In the genomic region with DNA sequence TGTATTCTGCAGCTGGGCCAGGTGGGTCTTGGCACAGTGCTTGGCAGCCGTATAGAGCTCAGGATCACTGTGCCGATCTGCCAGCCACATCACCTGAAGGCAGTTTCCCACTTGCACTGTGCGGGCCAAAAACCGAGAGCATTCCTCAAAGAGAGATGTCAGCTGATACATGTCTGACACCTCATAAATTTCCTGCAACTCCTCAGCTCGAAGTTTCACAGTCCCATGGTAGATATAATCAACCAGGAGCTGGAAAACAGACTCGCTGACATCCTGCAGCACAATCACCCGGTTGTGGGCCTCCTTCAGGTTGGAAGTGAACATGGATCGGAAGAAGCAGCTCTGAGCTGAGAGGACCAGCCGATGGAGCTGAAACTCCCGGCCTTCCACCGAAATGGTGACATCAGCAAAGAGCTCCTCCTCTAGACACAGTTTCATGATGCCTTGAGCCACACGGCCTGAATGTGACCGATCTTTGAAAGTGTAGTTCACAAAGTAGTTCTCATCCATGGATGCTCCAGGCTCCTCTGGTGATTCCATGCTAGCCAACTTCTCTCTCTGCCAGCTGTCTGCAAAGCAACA, we compare ENCODE assay signal across 9 cellular contexts. TPM values are rescaled to one million over a fixed set of nuclear protein-coding genes. Genes with fewer than 3 reads are reported as not detected.
A peak's percentile ranks its signal among the peaks of the same experiment; 100 is the strongest.
DNase-seq lines count a peak whose midpoint lies in the region; ATAC-seq and TF ChIP-seq lines count a peak whose summit lies in the region.
"Had no signal": no experiment of that assay in that cellular context is flagged by ENCODE, and none has a peak within 500 bp of the region (broad histone marks: within the 10 kb centered on the region; RNA-seq: fewer than 3 reads in every experiment).

No MANE protein-coding gene starts in this region.

- H3K27me3 ChIP-seq in WERI-Rb-1 (ENCODE audit: insufficient read depth, low read depth, severe bottlenecking) (no peaks in the 10 kb centered on the region), spleen (replicated peaks in 1 of 7) (no peaks in the 10 kb centered on the region)

- peaks cover 43% of the 10 kb centered on the region for H3K36me3 Mint-ChIP-seq in T-helper 1 cell treated with Interleukin-12 subunit alpha and Interleukin-12 subunit beta and Interleukin-4 antibody, amounts not matched to agents 30 μg/mL and 1 μg/mL, for 36 hours (ENCODE audit: low read depth)

- H3K36me3 ChIP-seq in WERI-Rb-1 (peaks cover 80% of the 10 kb centered on the region), spleen (peaks cover 10 to 77% (median 61%) of the 10 kb centered on the region in 6 donors)

- no peak for TF ChIP-seq POLR2A in spleen (IDR thresholded peaks at IDR 0.05)

- H3K4me1 ChIP-seq in spleen, result peaks cover 19 to 76% (median 44%) of the 10 kb centered on the region in 6 donors

- DNase-seq in T-helper 1 cell, result no peak
- DNase-seq in WERI-Rb-1, result no peak
- DNase-seq in foreskin fibroblast, result peak in 1 of 2 donors; percentile 65
- peak; percentile 62 for DNase-seq in spleen
- DNase-seq in ecto neural progenitor cell (ENCODE audit: low spot score), result no peak
- no peak for DNase-seq in SIG-M5 (lab: John Stamatoyannopoulos, UW)
- DNase-seq: cortex of kidney had no signal

- H3K27me3 Mint-ChIP-seq in T-helper 1 cell treated with Interleukin-12 subunit alpha and Interleukin-12 subunit beta and Interleukin-4 antibody, amounts not matched to agents 30 μg/mL and 1 μg/mL, for 36 hours (ENCODE audit: low read depth), result no peaks in the 10 kb centered on the region

- TF ChIP-seq CTCF in WERI-Rb-1 (IDR thresholded peaks at IDR 0.05; ENCODE audit: low read depth, low read length), result no peak
- TF ChIP-seq CTCF in foreskin fibroblast (IDR thresholded peaks at IDR 0.05; ENCODE audit: low read depth, low read length), result no peak
- TF ChIP-seq CTCF in spleen (IDR thresholded peaks at IDR 0.05 in 8 of 11, conservative IDR thresholded peaks at IDR 0.05 in 3 of 11), result no peak

- H3K9me3 ChIP-seq in WERI-Rb-1 (ENCODE audit: severe bottlenecking), result no peaks in the 10 kb centered on the region
- no peaks in the 10 kb centered on the region for H3K9me3 ChIP-seq in spleen

- ATAC-seq in GM21367 (IDR thresholded peaks at IDR 0.05; ENCODE audit: unreplicated experiment), result no peak

- H3K9me3 Mint-ChIP-seq in T-helper 1 cell treated with Interleukin-12 subunit alpha and Interleukin-12 subunit beta and Interleukin-4 antibody, amounts not matched to agents 30 μg/mL and 1 μg/mL, for 36 hours, result no peaks in the 10 kb centered on the region

- no peak overlapping the region for H3K4me3 ChIP-seq in WERI-Rb-1 (ENCODE audit: low read depth, low read length)
- peak overlapping the region; percentile 83 to 99 for H3K4me3 ChIP-seq in foreskin fibroblast (ENCODE audit: low read depth in 1 of 2, low read length in 2 of 2)
- H3K4me3 ChIP-seq in spleen, result peak overlapping the region in 6 of 8 donors; percentile 82 to 97 (median 94)

- H3K27ac Mint-ChIP-seq in T-helper 1 cell treated with Interleukin-12 subunit alpha and Interleukin-12 subunit beta and Interleukin-4 antibody, amounts not matched to agents 30 μg/mL and 1 μg/mL, for 36 hours, result no peak overlapping the region

- intact Hi-C loops in spleen (cut with DNase I; ENCODE audit: low total_unique reads), result no loop called here

- H3K4me3 Mint-ChIP-seq in T-helper 1 cell treated with Interleukin-12 subunit alpha and Interleukin-12 subunit beta and Interleukin-4 antibody, amounts not matched to agents 30 μg/mL and 1 μg/mL, for 36 hours, result peak overlapping the region; percentile 99

- H3K27ac ChIP-seq in WERI-Rb-1, result peak overlapping the region; percentile 98
- peak overlapping the region in 3 of 8 donors; percentile 90 to 94 (median 93) for H3K27ac ChIP-seq in spleen

- peaks cover 25% of the 10 kb centered on the region for H3K4me1 Mint-ChIP-seq in T-helper 1 cell treated with Interleukin-12 subunit alpha and Interleukin-12 subunit beta and Interleukin-4 antibody, amounts not matched to agents 30 μg/mL and 1 μg/mL, for 36 hours (ENCODE audit: low read depth)

- WGBS in spleen, 5 donors, result 76 to 86% (median 80%) methylated on average over 13 of the region's 13 CpGs

RNA-seq across cellular contexts. Expression of a gene that starts 1.2 kb away (rescaled TPM):
- 10 to 100 TPM; 14.3 to 22.4 (median 19.4) TPM for total RNA-seq in spleen
- polyA plus RNA-seq in spleen, result 10 to 100 TPM in 1 of 3 donors, 1 to 10 TPM in 2; 8.7 to 13.3 (median 9.7) TPM

RNA-seq across cellular contexts. Expression of a gene that starts 1.3 kb away (rescaled TPM):
- total RNA-seq in spleen, result 10 to 100 TPM; 53.1 to 76.7 (median 68.5) TPM
- 100 to 1,000 TPM; 122 to 141 (median 137) TPM for polyA plus RNA-seq in spleen

RNA-seq across cellular contexts. Expression of a gene that starts 8.9 kb away (rescaled TPM):
- not detected for total RNA-seq in spleen
- polyA plus RNA-seq in spleen, result under 1 TPM in 2 of 3 donors, not detected in 1; 0.07 to 0.22 TPM

RNA-seq across cellular contexts. Expression of a gene that starts 12.2 kb away (rescaled TPM):
- 100 to 1,000 TPM in 1 of 7 donors, 10 to 100 TPM in 6; 26.1 to 101 (median 30.6) TPM for total RNA-seq in spleen
- 10 to 100 TPM; 40.9 to 55.2 (median 47.4) TPM for polyA plus RNA-seq in spleen

RNA-seq across cellular contexts. Expression of a gene that starts 16.7 kb away (rescaled TPM):
- total RNA-seq in spleen, result 1 to 10 TPM in 2 of 7 donors, under 1 TPM in 5; 0.41 to 2.5 (median 0.93) TPM
- polyA plus RNA-seq in spleen, result 1 to 10 TPM; 1.6 to 1.9 (median 1.8) TPM
